ENCODE assay signal across 8 cellular contexts in genomic region chr16:3095869-3096268, GRCh38. TPM values are rescaled to one million over a fixed set of nuclear protein-coding genes. Genes with fewer than 3 reads are reported as not detected.
DNase-seq lines count a peak whose midpoint lies in the region; ATAC-seq and TF ChIP-seq lines count a peak whose summit lies in the region.

No MANE protein-coding gene starts in this region.

- ATAC-seq in GM18867 (IDR thresholded peaks at IDR 0.05; ENCODE audit: unreplicated experiment) (peak; percentile 50), HG02571 (IDR thresholded peaks at IDR 0.05; ENCODE audit: unreplicated experiment) (no peak)

- no peak overlapping the region for H3K27ac Mint-ChIP-seq in type B pancreatic cell

- H3K9me3 ChIP-seq in HUES48 (ENCODE audit: control insufficient read depth, insufficient read depth, low read length), result no peaks in the 10 kb centered on the region

- no peaks in the 10 kb centered on the region for H3K9me3 Mint-ChIP-seq in type B pancreatic cell

- TF ChIP-seq CTCF in foreskin fibroblast (IDR thresholded peaks at IDR 0.05; ENCODE audit: low read depth, low read length) (peak; percentile 6), type B pancreatic cell (conservative IDR thresholded peaks at IDR 0.05) (peak; percentile 35)

- peaks cover 13% of the 10 kb centered on the region for H3K4me1 Mint-ChIP-seq in type B pancreatic cell (ENCODE audit: unreplicated experiment)

- H3K4me3 Mint-ChIP-seq in type B pancreatic cell, result no peak overlapping the region

- H3K36me3 ChIP-seq in HUES48 (ENCODE audit: control insufficient read depth, insufficient read depth, low read length), result peaks cover 47% of the 10 kb centered on the region

- H3K4me3 ChIP-seq in HUES48 (ENCODE audit: low read depth, low read length) (no peak overlapping the region), foreskin fibroblast (ENCODE audit: low read depth in 1 of 2, low read length in 2 of 2) (no peak overlapping the region)

- peaks cover 48% of the 10 kb centered on the region for H3K27me3 Mint-ChIP-seq in type B pancreatic cell

- peak overlapping the region; percentile 41 for H3K27ac ChIP-seq in HUES48 (ENCODE audit: low read depth, low read length)

- DNase-seq in 8988T (peak; percentile 63), foreskin fibroblast (no peak), type B pancreatic cell (ENCODE audit: extremely low spot score, unreplicated experiment) (no peak), kidney tubule cell (ENCODE audit: low spot score) (no peak)
- peak; percentile 52 to 64 for DNase-seq in activated CD4-positive, alpha-beta T cell treated with anti-CD3 and anti-CD28 coated beads for 4 hours

- no peak overlapping the region for H3K9ac ChIP-seq in HUES48 (ENCODE audit: low read depth, low read length)

- H3K4me1 ChIP-seq in HUES48 (ENCODE audit: control insufficient read depth, insufficient read depth, low read length), result peaks cover 26% of the 10 kb centered on the region

- H3K27me3 ChIP-seq in HUES48 (ENCODE audit: control insufficient read depth, insufficient read depth, low read length), result no peaks in the 10 kb centered on the region

- no peaks in the 10 kb centered on the region for H3K36me3 Mint-ChIP-seq in type B pancreatic cell

RNA-seq across cellular contexts. Expression of gene ZSCAN10, which starts 3.2 kb away (rescaled TPM):
- not detected in 2 replicates for total RNA-seq in type B pancreatic cell (ENCODE audit: low replicate concordance)

RNA-seq across cellular contexts. Expression of gene ZNF205, which starts 16.5 kb away (rescaled TPM):
- 15.0 and 18.2 TPM in 2 replicates for total RNA-seq in type B pancreatic cell (ENCODE audit: low replicate concordance)

RNA-seq across cellular contexts. Expression of gene IL32, which starts 30.4 kb away (rescaled TPM):
- 12.7 and 44.1 TPM in 2 replicates for total RNA-seq in type B pancreatic cell (ENCODE audit: low replicate concordance)

RNA-seq across cellular contexts. Expression of gene ZNF213, which starts 39.0 kb away (rescaled TPM):
- total RNA-seq in type B pancreatic cell (ENCODE audit: low replicate concordance), result 11.6 and 13.3 TPM in 2 replicates

RNA-seq across cellular contexts. Expression of gene MMP25, which starts 49.5 kb away (rescaled TPM):
- 0.14 TPM in 2 replicates for total RNA-seq in type B pancreatic cell (ENCODE audit: low replicate concordance)

Comparison
In these comparisons a context has a peak if more than half of its experiments do, and no peak if none do; other contexts are left out.
1. DNase-seq: peak in 8988T (single experiment) and activated CD4-positive, alpha-beta T cell treated with anti-CD3 and anti-CD28 coated beads for 4 hours (2 of 2); none in foreskin fibroblast (0 of 2), type B pancreatic cell (single experiment) and kidney tubule cell (single experiment).